ENCODE assay signal across 17 cellular contexts in genomic region chr4:119207051-119207450, GRCh38. TPM values are rescaled to one million over a fixed set of nuclear protein-coding genes. Genes with fewer than 3 reads are reported as not detected.
A peak's percentile ranks its signal among the peaks of the same experiment; 100 is the strongest.
DNase-seq lines count a peak whose midpoint lies in the region; ATAC-seq and TF ChIP-seq lines count a peak whose summit lies in the region.
"Had no signal": no experiment of that assay in that cellular context is flagged by ENCODE, and none has a peak within 500 bp of the region (broad histone marks: within the 10 kb centered on the region; RNA-seq: fewer than 3 reads in every experiment).

No MANE protein-coding gene starts in this region.

- TF ChIP-seq CTCF in CD8-positive, alpha-beta T cell (IDR thresholded peaks at IDR 0.05) = no peak
- TF ChIP-seq CTCF in fibroblast of lung (conservative IDR thresholded peaks at IDR 0.05 in 1 of 2, IDR thresholded peaks at IDR 0.05 in 1 of 2; ENCODE audit: low read depth in 1 of 2, low read length in 2 of 2) (no peak), CD14-positive monocyte (IDR thresholded peaks at IDR 0.05) (no peak)

- H3K4me1 ChIP-seq in CD8-positive, alpha-beta T cell (ENCODE audit: insufficient read depth, low read length) = peaks cover 8% of the 10 kb centered on the region
- peaks cover 25% of the 10 kb centered on the region for H3K4me1 ChIP-seq in fibroblast of lung (ENCODE audit: control insufficient read depth, extremely low read depth, insufficient read depth, low read length)

- no peak overlapping the region for H3K4me3 ChIP-seq in CD8-positive, alpha-beta T cell (ENCODE audit: low read depth, low read length)
- H3K4me3 ChIP-seq in fibroblast of lung (replicated peaks in 1 of 4; ENCODE audit: control extremely low read depth in 1 of 4, insufficient read depth in 1 of 4, low read depth in 3 of 4, low read length in 4 of 4) = no peak overlapping the region
- H3K4me3 ChIP-seq: dorsolateral prefrontal cortex, mucosa of descending colon had no signal

- intact Hi-C loops in CD8-positive, alpha-beta T cell (cut with DNase I, micrococcal nuclease) = no loop called here
- intact Hi-C loops in sciatic nerve (cut with DNase I) = no loop called here
- intact Hi-C loops in CD14-positive monocyte (cut with micrococcal nuclease) = no loop called here

- CTCF ChIA-PET in CD8-positive, alpha-beta T cell (lab: Charles Lee) = no interaction called here

- no peak overlapping the region for H3K4me3 Mint-ChIP-seq in CD8-positive, alpha-beta T cell
- no peak overlapping the region for H3K4me3 Mint-ChIP-seq in CD14-positive monocyte

- H3K27me3 Mint-ChIP-seq in CD8-positive, alpha-beta T cell (ENCODE audit: low read depth) = no peaks in the 10 kb centered on the region
- H3K27me3 Mint-ChIP-seq in CD14-positive monocyte (ENCODE audit: low read depth in 3 of 3) = peaks cover 2 to 11% (median 8%) of the 10 kb centered on the region in 3 donors

- H3K27ac Mint-ChIP-seq in CD8-positive, alpha-beta T cell = peak overlapping the region; percentile 79
- no peak overlapping the region for H3K27ac Mint-ChIP-seq in CD14-positive monocyte

- no peaks in the 10 kb centered on the region for H3K9me3 Mint-ChIP-seq in CD8-positive, alpha-beta T cell
- H3K9me3 Mint-ChIP-seq in CD14-positive monocyte = peaks cover 0 to 2% (median 0%) of the 10 kb centered on the region in 7 donors

- peaks cover 3% of the 10 kb centered on the region for H3K79me2 ChIP-seq in fibroblast of lung (ENCODE audit: control insufficient read depth, insufficient read depth, low read length)

- peak overlapping the region; percentile 9 for H3K4me2 ChIP-seq in fibroblast of lung (ENCODE audit: extremely low read depth, insufficient read depth, low read length)

- no peak for ATAC-seq in CD8-positive, alpha-beta T cell
- peak; percentile 44 for ATAC-seq in sciatic nerve
- ATAC-seq in GM18868 (IDR thresholded peaks at IDR 0.05; ENCODE audit: unreplicated experiment) = no peak
- ATAC-seq: mucosa of descending colon had no signal

- H3K27ac ChIP-seq in CD8-positive, alpha-beta T cell (ENCODE audit: low read depth, low read length) = no peak overlapping the region
- H3K27ac ChIP-seq in fibroblast of lung (ENCODE audit: insufficient read depth, low read length) = peak overlapping the region; percentile 20

- no peaks in the 10 kb centered on the region for H3K36me3 ChIP-seq in CD8-positive, alpha-beta T cell (ENCODE audit: insufficient read depth, low read length)
- no peaks in the 10 kb centered on the region for H3K36me3 ChIP-seq in fibroblast of lung (ENCODE audit: control insufficient read depth, insufficient read depth, low read length)

- H3K9ac ChIP-seq in fibroblast of lung (ENCODE audit: insufficient read depth, low read length) = no peak overlapping the region

- H3K4me1 Mint-ChIP-seq in CD8-positive, alpha-beta T cell (ENCODE audit: low read depth) = peaks cover 67% of the 10 kb centered on the region
- peaks cover 27% of the 10 kb centered on the region for H3K4me1 Mint-ChIP-seq in CD14-positive monocyte

- DNase-seq in CD8-positive, alpha-beta T cell = no peak
- DNase-seq in NOMO-1 treated with dmso at 0.1 percent for 144 hours (lab: John Stamatoyannopoulos, UW; ENCODE audit: unreplicated experiment) (peak; percentile 44), fibroblast of lung (ENCODE audit: low read depth in 2 of 2) (peak; percentile 36 to 74), sciatic nerve (ENCODE audit: low spot score) (no peak), NCI-H2107 (lab: John Stamatoyannopoulos, UW) (no peak), CD14-positive monocyte (ENCODE audit: low spot score) (no peak)
- no peak for DNase-seq in activated effector memory CD4-positive, alpha-beta T cell treated with Interleukin-2 at 50 U/mL for 16 hours
- DNase-seq: activated CD4-positive, alpha-beta T cell treated with anti-CD3 and anti-CD28 coated beads, Interleukin-2, amount 50 U/mL, for 48 hours; dorsolateral prefrontal cortex; islet precursor cell; MM.1S; mucosa of descending colon; NCI-H2081 treated with DMSO at 0.1 percent for 48 hours; SHP77; stimulated activated CD4-positive, alpha-beta T cell treated with anti-CD3 and anti-CD28 coated beads, Interleukin-12 subunit alpha, Interleukin-12 subunit beta, amount 100 ng/mL, for 4 hours; T1000 had no signal

- no peak overlapping the region for H2AFZ ChIP-seq in fibroblast of lung (ENCODE audit: low read length)

- H3K27me3 ChIP-seq in CD8-positive, alpha-beta T cell (ENCODE audit: insufficient read depth, low read length) = no peaks in the 10 kb centered on the region
- H3K27me3 ChIP-seq in fibroblast of lung (ENCODE audit: control insufficient read depth, insufficient read depth, low read length) = no peaks in the 10 kb centered on the region
- H3K27me3 ChIP-seq: dorsolateral prefrontal cortex had no signal

- H4K20me1 ChIP-seq in fibroblast of lung (ENCODE audit: control insufficient read depth, extremely low read depth, insufficient read depth, low read length) = no peaks in the 10 kb centered on the region

- POLR2A ChIA-PET in CD8-positive, alpha-beta T cell (lab: Charles Lee) = no interaction called here

- H3K9me3 ChIP-seq in CD8-positive, alpha-beta T cell (ENCODE audit: low read length) = no peaks in the 10 kb centered on the region
- H3K9me3 ChIP-seq in fibroblast of lung (ENCODE audit: control insufficient read depth, insufficient read depth, low read depth, low read length) = no peaks in the 10 kb centered on the region
- H3K9me3 ChIP-seq: mucosa of descending colon had no signal

- peaks cover 5% of the 10 kb centered on the region for H3K36me3 Mint-ChIP-seq in CD8-positive, alpha-beta T cell
- H3K36me3 Mint-ChIP-seq in CD14-positive monocyte = no peaks in the 10 kb centered on the region

RNA-seq across cellular contexts. Expression of gene USP53, which starts 5.5 kb away (rescaled TPM):
- 10 to 100 TPM; 24.7 to 27.8 TPM for total RNA-seq in CD8-positive, alpha-beta T cell
- total RNA-seq in fibroblast of lung (90.7 and 102 TPM in 2 replicates), sciatic nerve (183 TPM)
- polyA plus RNA-seq in fibroblast of lung (55.7 and 56.9 TPM in 2 replicates), CD14-positive monocyte (under 1 TPM; 0.11 to 0.22 TPM)
- 35.7 and 37.3 TPM in 2 replicates for polyA plus RNA-seq in fibroblast of lung (2012)
- polyA minus RNA-seq in fibroblast of lung (ENCODE audit: low replicate concordance) = 10.2 and 17.8 TPM in 2 replicates

Comparison
In these comparisons a context has a peak if more than half of its experiments do, and no peak if none do; other contexts are left out.
1. DNase-seq: peak in NOMO-1 treated with dmso at 0.1 percent for 144 hours (single experiment) and fibroblast of lung (2 of 2); none in CD8-positive, alpha-beta T cell (0 of 7), sciatic nerve (single experiment), NCI-H2107 (single experiment), CD14-positive monocyte (single experiment) and activated effector memory CD4-positive, alpha-beta T cell treated with Interleukin-2 at 50 U/mL for 16 hours (single experiment).